24 cellular contexts compared by ENCODE assay signal in the genomic region with DNA sequence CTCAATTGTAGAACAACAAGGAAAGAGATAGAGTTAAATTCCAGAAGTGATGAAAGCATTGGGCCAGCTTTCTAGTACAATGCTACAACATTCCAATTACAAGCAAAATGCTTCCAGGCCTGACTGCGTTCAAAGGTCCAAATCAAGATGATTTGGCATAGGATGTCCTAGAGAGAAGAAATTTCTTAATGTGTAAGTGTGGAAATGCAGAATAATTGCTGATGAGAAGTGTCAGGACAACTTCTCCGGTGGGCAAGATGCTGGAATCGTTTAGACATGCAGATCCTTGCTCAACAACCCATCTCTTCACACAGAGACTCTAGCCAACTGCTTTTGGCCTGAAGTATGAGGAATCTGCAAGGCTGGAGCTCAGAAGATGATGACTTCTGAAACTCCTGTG.
"Had no signal": no experiment of that assay in that cellular context is flagged by ENCODE, and none has a peak within 500 bp of the region (broad histone marks: within the 10 kb centered on the region; RNA-seq: fewer than 3 reads in every experiment).

No MANE protein-coding gene starts in this region.

- H3K4me1 ChIP-seq: heart right ventricle, left lung, neural progenitor cell, parathyroid adenoma, right lobe of liver, stomach, testis, tibial nerve, upper lobe of left lung had no signal

- H3K27ac ChIP-seq: coronary artery, esophagus muscularis mucosa, heart right ventricle, left lung, neural progenitor cell, parathyroid adenoma, right lobe of liver, stomach, testis, tibial nerve, upper lobe of left lung had no signal

- H3K27me3 ChIP-seq: esophagus muscularis mucosa, heart right ventricle, left lung, neural progenitor cell, right lobe of liver, stomach, testis, tibial nerve, upper lobe of left lung had no signal

- H3K36me3 ChIP-seq: esophagus muscularis mucosa, heart right ventricle, left lung, neural progenitor cell, right lobe of liver, stomach, tibial nerve, upper lobe of left lung had no signal

- H3K9ac ChIP-seq: neural progenitor cell, parathyroid adenoma had no signal

- H3K4me2 ChIP-seq: neural progenitor cell had no signal

- H3K9me3 ChIP-seq: esophagus muscularis mucosa, left lung, mucosa of descending colon, right lobe of liver, testis, tibial nerve, upper lobe of left lung had no signal

- H3K4me3 ChIP-seq: coronary artery, esophagus muscularis mucosa, heart right ventricle, left lung, mucosa of descending colon, neural progenitor cell, right lobe of liver, stomach, testis, tibial nerve, upper lobe of left lung had no signal

- H3K79me2 ChIP-seq: parathyroid adenoma had no signal

- DNase-seq: dermis blood vessel endothelial cell; effector memory CD4-positive, alpha-beta T cell; foreskin fibroblast; glutamatergic neuron; heart right ventricle; hippocampal formation; left cardiac atrium; left lung; mesenchymal stem cell; mucosa of descending colon; naive B cell; right lobe of liver; stimulated activated CD4-positive, alpha-beta T cell treated with anti-CD3 and anti-CD28 coated beads, Interleukin-2, amount 100 ng/mL, for 24 hours; stimulated activated CD4-positive, alpha-beta T cell treated with anti-CD3 and anti-CD28 coated beads, Interleukin-4, amount 100 ng/mL, for 24 hours; stimulated activated naive CD4-positive, alpha-beta T cell treated with Interleukin-2 at 50 U/mL for 16 hours; stomach; testis; upper lobe of left lung had no signal

- H2AFZ ChIP-seq: neural progenitor cell, parathyroid adenoma had no signal

- ATAC-seq: heart right ventricle; left cardiac atrium; left lung; mucosa of descending colon; right lobe of liver; stimulated activated effector memory CD8-positive, alpha-beta T cell treated with anti-CD3 and anti-CD28 coated beads, Interleukin-12 subunit alpha, Interleukin-12 subunit beta, amount 100 ng/mL, for 72 hours had no signal
